21 cellular contexts compared by ENCODE assay signal in the genomic region with DNA sequence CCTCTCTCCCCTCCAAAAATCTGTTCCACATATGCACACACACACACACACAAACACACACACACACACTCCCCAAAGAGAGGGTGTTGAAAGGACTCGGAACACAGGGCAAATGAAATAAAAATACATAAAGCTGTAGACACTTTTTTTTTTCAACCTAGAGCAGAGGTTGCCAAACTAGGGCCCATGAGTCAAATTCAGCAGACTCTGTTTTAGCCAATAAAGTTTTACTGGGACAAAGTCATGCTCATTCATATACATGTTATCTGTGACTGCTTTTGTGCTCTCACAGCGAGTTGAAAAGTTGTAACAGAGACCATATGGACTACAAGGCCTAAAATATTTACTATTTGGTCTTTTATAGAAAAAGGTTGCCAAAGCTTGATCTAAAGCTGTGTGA. TPM values are rescaled to one million over a fixed set of nuclear protein-coding genes. Genes with fewer than 3 reads are reported as not detected.
DNase-seq lines count a peak whose midpoint lies in the region; ATAC-seq, FAIRE-seq and TF ChIP-seq lines count a peak whose summit lies in the region.
"Had no signal": no experiment of that assay in that cellular context is flagged by ENCODE, and none has a peak within 500 bp of the region (broad histone marks: within the 10 kb centered on the region; RNA-seq: fewer than 3 reads in every experiment).

No MANE protein-coding gene starts in this region.

- TF ChIP-seq POLR2A in GM12878 (IDR thresholded peaks at IDR 0.05; ENCODE audit: low read depth, low read length): no peak

- H2BK15ac ChIP-seq in H9 (ENCODE audit: low read depth, low read length): no peak overlapping the region

- no peak overlapping the region for H3T11ph ChIP-seq in H9 (ENCODE audit: low read length)

- peaks cover 1 to 4% of the 10 kb centered on the region in 2 experiments; a peak in 2 of 5 replicates for H3K9me3 Mint-ChIP-seq in H9
- peaks cover 49% of the 10 kb centered on the region for H3K9me3 Mint-ChIP-seq in neural progenitor cell
- H3K9me3 Mint-ChIP-seq: CD4-positive, alpha-beta T cell; IgD-negative memory B cell had no signal

- H3K23ac ChIP-seq in H9 (ENCODE audit: insufficient read length, low read depth, low read length): no peak overlapping the region

- POLR2A ChIA-PET in GM12878 (lab: Charles Lee): no interaction called here

- H3K27ac ChIP-seq in H9 (ENCODE audit: insufficient read length, low read depth, low read length) (no peak overlapping the region), GM12878 (ENCODE audit: control insufficient read depth, insufficient read depth) (no peak overlapping the region), neural progenitor cell (peak overlapping the region; percentile 60), right atrium auricular region (no peak overlapping the region)
- H3K27ac ChIP-seq: Peyer's patch had no signal

- peaks cover 3% of the 10 kb centered on the region for H3F3A ChIP-seq in neural progenitor cell (ENCODE audit: low read depth)

- H3K36me3 Mint-ChIP-seq in H9 (ENCODE audit: insufficient read depth in 1 of 3, low read depth in 3 of 3): peaks cover 6 to 21% (median 10%) of the 10 kb centered on the region in 3 experiments
- H3K36me3 Mint-ChIP-seq in neural progenitor cell: peaks cover 74% of the 10 kb centered on the region

- no peaks in the 10 kb centered on the region; a peak in 2 of 4 replicates for H3K36me3 ChIP-seq in GM12878 (ENCODE audit: control insufficient read depth in 2 of 2, insufficient read depth in 2 of 2, low read length in 1 of 2)
- H3K36me3 ChIP-seq in neural progenitor cell: peaks cover 13% of the 10 kb centered on the region
- no peaks in the 10 kb centered on the region for H3K36me3 ChIP-seq in right atrium auricular region
- H3K36me3 ChIP-seq: MG63 had no signal

- H4K20me1 ChIP-seq in H9 (ENCODE audit: control insufficient read depth, insufficient read depth, insufficient read length) (no peaks in the 10 kb centered on the region), GM12878 (ENCODE audit: control insufficient read depth, insufficient read depth) (no peaks in the 10 kb centered on the region), neural progenitor cell (ENCODE audit: low read depth) (no peaks in the 10 kb centered on the region)

- H2BK20ac ChIP-seq in H9 (ENCODE audit: low read depth, low read length, poor library complexity, severe bottlenecking): no peak overlapping the region

- TF ChIP-seq EP300 in GM12878 (IDR thresholded peaks at IDR 0.05; ENCODE audit: borderline replicate concordance in 1 of 2, control insufficient read depth in 1 of 2, low read depth in 2 of 2, low read length in 2 of 2): no peak

- no peak overlapping the region for H3K56ac ChIP-seq in H9 (ENCODE audit: insufficient read length, low read depth, low read length)

- DNase-seq in H9 (no peak), GM12878 (ENCODE audit: low read depth, low spot score) (no peak), fibroblast of the conjunctiva (ENCODE audit: low read depth) (peak; percentile 1), neural progenitor cell (ENCODE audit: low spot score) (no peak), NCI-H1048 (lab: John Stamatoyannopoulos, UW) (no peak), right atrium auricular region (ENCODE audit: low spot score) (no peak), middle frontal gyrus (ENCODE audit: extremely low spot score, low spot score) (no peak)
- DNase-seq: ACHN; Calu3; CD4-positive, alpha-beta T cell; HCEC 1CT; MG63; NCI-H1105 treated with DMSO at 0.1 percent for 48 hours; NCI-H187; NCI-H2171 treated with DMSO at 0.1 percent for 48 hours; NCI-H510A treated with DMSO at 0.1 percent for 48 hours; Peyer's patch; Right ventricle myocardium superior; SK-N-SH had no signal

- no peak overlapping the region for H4K8ac ChIP-seq in H9 (replicated peaks; ENCODE audit: insufficient read length, low read depth, low read length)

- no peak overlapping the region for H2BK120ac ChIP-seq in H9 (ENCODE audit: low read depth, low read length, poor library complexity, severe bottlenecking)

- no peak overlapping the region for H3K18ac ChIP-seq in H9 (ENCODE audit: insufficient read length, low read depth, low read length)

- no peak overlapping the region for H4K91ac ChIP-seq in H9 (ENCODE audit: insufficient read length, low read depth, low read length)

- RAD21 ChIA-PET in GM12878 (lab: Charles Lee; ENCODE audit: unreplicated experiment): no interaction called here

- peaks cover 5% of the 10 kb centered on the region; the same call in 1 of the 2 replicates for H3K79me2 ChIP-seq in H9 (ENCODE audit: insufficient read depth, low read length)
- H3K79me2 ChIP-seq in GM12878 (ENCODE audit: control insufficient read depth, insufficient read depth, low read length): peaks cover 15% of the 10 kb centered on the region
- H3K79me2 ChIP-seq in neural progenitor cell (ENCODE audit: low read depth): peaks cover 100% of the 10 kb centered on the region

- no peaks in the 10 kb centered on the region for H3K27me3 ChIP-seq in H9 (ENCODE audit: insufficient read depth, low read length)
- H3K27me3 ChIP-seq in GM12878 (replicated peaks in 1 of 2; ENCODE audit: control insufficient read depth in 2 of 2, insufficient read depth in 2 of 2, low read length in 1 of 2): no peaks in the 10 kb centered on the region
- H3K27me3 ChIP-seq in neural progenitor cell: no peaks in the 10 kb centered on the region
- no peaks in the 10 kb centered on the region for H3K27me3 ChIP-seq in right atrium auricular region
- H3K27me3 ChIP-seq: MG63, Peyer's patch had no signal

- H3K4ac ChIP-seq in H9 (ENCODE audit: low read depth, low read length): no peak overlapping the region

- no peak overlapping the region for H4K5ac ChIP-seq in H9 (ENCODE audit: insufficient read length, low read depth, low read length)

- peaks cover 6% of the 10 kb centered on the region for H3K79me1 ChIP-seq in H9 (ENCODE audit: insufficient read depth, low read depth, low read length, poor library complexity, severe bottlenecking)

- H3K27me3 Mint-ChIP-seq in H9 (ENCODE audit: low read depth) (no peaks in the 10 kb centered on the region), neural progenitor cell (ENCODE audit: insufficient read depth, low read depth) (no peaks in the 10 kb centered on the region)
- H3K27me3 Mint-ChIP-seq: B cell; CD4-positive, alpha-beta T cell; IgD-negative memory B cell had no signal

- H3K27ac Mint-ChIP-seq in H9 (peak overlapping the region in 2 of 3 experiments; percentile 21 to 46; a peak in 3 of 7 replicates), neural progenitor cell (no peak overlapping the region)
- H3K27ac Mint-ChIP-seq: B cell; CD4-positive, alpha-beta T cell; IgD-negative memory B cell had no signal

- no TSS peak for BruUV-seq in GM12878 (replicated peaks; lab: Mats Ljungman, UMichigan)

- intact Hi-C loops in GM12878 (cut with micrococcal nuclease; ENCODE audit: unreplicated experiment): no loop called here

- no peak overlapping the region for H2AK5ac ChIP-seq in H9 (ENCODE audit: insufficient read length, low read length)

- CTCF ChIA-PET in GM12878 (lab: Yijun Ruan, JAX): no interaction called here

- no peak for TF ChIP-seq RAD21 in GM12878 (IDR thresholded peaks at IDR 0.05; ENCODE audit: insufficient read depth, low read depth, low read length)

- H3K4me1 ChIP-seq in H9 (ENCODE audit: insufficient read depth, low read length) (no peaks in the 10 kb centered on the region; the same call in 1 of the 2 replicates), GM12878 (ENCODE audit: control insufficient read depth, insufficient read depth, low read length) (no peaks in the 10 kb centered on the region), neural progenitor cell (peaks cover 6% of the 10 kb centered on the region), right atrium auricular region (no peaks in the 10 kb centered on the region)
- H3K4me1 ChIP-seq: Peyer's patch had no signal

- no peak overlapping the region for H2BK12ac ChIP-seq in H9 (ENCODE audit: insufficient read length, low read depth, low read length)

- in situ Hi-C loops in GM12878 (cut with MboI): no loop called here

- no peak overlapping the region for H3K9ac ChIP-seq in H9 (ENCODE audit: extremely low read depth, insufficient read length, low read length)
- H3K9ac ChIP-seq in GM12878 (ENCODE audit: control insufficient read depth, insufficient read depth, low read length): no peak overlapping the region
- H3K9ac ChIP-seq in neural progenitor cell: no peak overlapping the region
- H3K9ac ChIP-seq: SK-N-SH had no signal

- H3K4me1 Mint-ChIP-seq in H9 (peaks cover 0 to 3% of the 10 kb centered on the region in 2 experiments; a peak in 2 of 4 replicates), neural progenitor cell (no peaks in the 10 kb centered on the region)

- TF ChIP-seq CTCF in H9 (conservative IDR thresholded peaks at IDR 0.05) (no peak), GM12878 (IDR thresholded peaks at IDR 0.05 in 2 of 3, conservative IDR thresholded peaks at IDR 0.05 in 1 of 3; ENCODE audit: control insufficient read depth in 2 of 3, extremely low read depth in 1 of 3, insufficient read depth in 1 of 3, low read depth in 3 of 3, low read length in 3 of 3) (no peak), neural progenitor cell (IDR thresholded peaks at IDR 0.05) (no peak), right atrium auricular region (IDR thresholded peaks at IDR 0.05) (no peak)

- WGBS in H9 (ENCODE audit: extremely low coverage, insufficient read length, low lambda C conversion rate): no CpG with 5 or more reads among the region's 2 CpGs
- 98% methylated on average over 2 of the region's 2 CpGs for WGBS in GM12878 (ENCODE audit: insufficient coverage, insufficient replicate concordance, low lambda C conversion rate, missing lambda C conversion rate)

- FAIRE-seq in GM12878 (lab: Jason Lieb, UNC): no peak

- SMC1A ChIA-PET in GM12878 (lab: Charles Lee; ENCODE audit: uncharacterized antibody, unreplicated experiment): no interaction called here

- H2AFZ ChIP-seq in H9 (ENCODE audit: low read length) (no peak overlapping the region), GM12878 (ENCODE audit: control insufficient read depth, low read depth, low read length) (no peak overlapping the region), neural progenitor cell (replicated peaks) (no peak overlapping the region)

- H3K23me2 ChIP-seq in H9 (ENCODE audit: insufficient read length, low read depth, low read length, poor library complexity, severe bottlenecking): no peaks in the 10 kb centered on the region

- ATAC-seq in GM12878: no peak

- no peak overlapping the region for H3K14ac ChIP-seq in H9 (ENCODE audit: insufficient read depth, low read length)

- no peak overlapping the region for H3K4me3 Mint-ChIP-seq in H9
- H3K4me3 Mint-ChIP-seq in neural progenitor cell: no peak overlapping the region
- H3K4me3 Mint-ChIP-seq: B cell; CD4-positive, alpha-beta T cell; IgD-negative memory B cell had no signal

- H3K4me2 ChIP-seq in H9 (ENCODE audit: insufficient read depth, insufficient read length, low read length) (no peak overlapping the region), GM12878 (ENCODE audit: control insufficient read depth, insufficient read depth) (no peak overlapping the region), neural progenitor cell (no peak overlapping the region)
- H3K4me2 ChIP-seq: SK-N-SH had no signal

- H2BK5ac ChIP-seq in H9 (ENCODE audit: insufficient read length, low read length): no peak overlapping the region

- H3K4me3 ChIP-seq in GM12878: no peak overlapping the region
- no peak overlapping the region for H3K4me3 ChIP-seq in neural progenitor cell
- H3K4me3 ChIP-seq in right atrium auricular region: no peak overlapping the region
- H3K4me3 ChIP-seq: MG63, Peyer's patch had no signal

- no peaks in the 10 kb centered on the region for H3K9me3 ChIP-seq in H9 (ENCODE audit: control insufficient read depth, low read depth, low read length)
- H3K9me3 ChIP-seq in GM12878 (replicated peaks; ENCODE audit: control insufficient read depth, insufficient read depth, low read length): no peaks in the 10 kb centered on the region; the same call in 2 of the 3 replicates
- no peaks in the 10 kb centered on the region for H3K9me3 ChIP-seq in neural progenitor cell (ENCODE audit: low read depth)
- no peaks in the 10 kb centered on the region for H3K9me3 ChIP-seq in right atrium auricular region
- H3K9me3 ChIP-seq: MG63, Peyer's patch, SK-N-SH had no signal

RNA-seq across cellular contexts. Expression of gene IMMP1L, which starts 8.9 kb away (rescaled TPM):
- total RNA-seq in H9 (2021) (23.8 and 27.0 TPM in 2 replicates), GM12878 (2014; rRNA removed) (31.3 and 45.4 TPM in 2 replicates), GM12878 (2014; rRNA removed; fragmentation: Illumina TruSeq; extraction: Trizol) (51.6 and 67.7 TPM in 2 replicates), GM12878 (2021) (28.9 and 29.4 TPM in 2 replicates), neural progenitor cell (ENCODE audit: low replicate concordance) (95.2 and 122 TPM in 2 replicates), right atrium auricular region (10 to 100 TPM in 1 of 2 donors, 1 to 10 TPM in 1; 9.1 to 22.9 TPM)
- 84.4 and 93.3 TPM in 2 replicates for total RNA-seq in GM12878 (2013; cell fraction: nucleolus; rRNA removed)
- 30.4 TPM for polyA plus RNA-seq in GM12878 (2011; ENCODE audit: low read depth)
- polyA plus RNA-seq in GM12878 (2011; rRNA removed) (77.7 and 93.1 TPM in 2 replicates), GM12878 (2014; fragmentation: Illumina TruSeq; extraction: Trizol) (36.2 and 43.3 TPM in 2 replicates), GM12878 (2014; fragmentation: Nextera tagmentation; extraction: Ambion mirVana) (100 to 1,000 TPM; 124 to 145 TPM), GM12878 (2014; rRNA removed) (55.5 and 104 TPM in 2 replicates), GM12878 (2016; fragmentation: Nextera tagmentation; extraction: Ambion mirVana) (10 to 100 TPM; 93.8 to 96.2 TPM)
- polyA plus RNA-seq in GM12878 (2011; cell fraction: cytosol; rRNA removed): 26.0 and 30.8 TPM in 2 replicates
- polyA plus RNA-seq in GM12878 (2011; cell fraction: nucleus; rRNA removed): 48.1 and 61.1 TPM in 2 replicates
- 27.7 and 36.8 TPM in 2 replicates for polyA plus RNA-seq in GM12878 (2012)
- polyA minus RNA-seq in GM12878 (2011; rRNA and poly(A)+ RNA removed): 14.8 and 62.5 TPM in 2 replicates
- polyA minus RNA-seq in GM12878 (2011; cell fraction: cytosol; rRNA and poly(A)+ RNA removed): 3.7 and 3.8 TPM in 2 replicates
- polyA minus RNA-seq in GM12878 (2011; cell fraction: nucleus; rRNA and poly(A)+ RNA removed): 22.2 and 47.7 TPM in 2 replicates

RNA-seq across cellular contexts. Expression of gene ELP4, which starts 9.0 kb away (rescaled TPM):
- 15.2 and 15.7 TPM in 2 replicates for total RNA-seq in H9 (2021)
- total RNA-seq in GM12878 (2013; cell fraction: nucleolus; rRNA removed): 115 and 127 TPM in 2 replicates
- total RNA-seq in GM12878 (2014; rRNA removed): 28.5 and 31.6 TPM in 2 replicates
- total RNA-seq in GM12878 (2014; rRNA removed; fragmentation: Illumina TruSeq; extraction: Trizol): 25.5 and 28.9 TPM in 2 replicates
- 16.0 and 17.7 TPM in 2 replicates for total RNA-seq in GM12878 (2021)
- polyA plus RNA-seq in GM12878 (2011; ENCODE audit: low read depth): 7.1 TPM
- polyA plus RNA-seq in GM12878 (2011; rRNA removed): 32.7 and 45.3 TPM in 2 replicates
- 13.8 and 16.1 TPM in 2 replicates for polyA plus RNA-seq in GM12878 (2011; cell fraction: cytosol; rRNA removed)
- polyA plus RNA-seq in GM12878 (2011; cell fraction: nucleus; rRNA removed): 14.1 and 14.5 TPM in 2 replicates
- polyA plus RNA-seq in GM12878 (2012): 13.8 and 14.9 TPM in 2 replicates
- polyA plus RNA-seq in GM12878 (2014; fragmentation: Illumina TruSeq; extraction: Trizol): 23.8 and 35.9 TPM in 2 replicates
- 10 to 100 TPM; 19.5 to 36.1 TPM for polyA plus RNA-seq in GM12878 (2014; fragmentation: Nextera tagmentation; extraction: Ambion mirVana)
- 16.8 and 18.2 TPM in 2 replicates for polyA plus RNA-seq in GM12878 (2014; rRNA removed)
- 10 to 100 TPM; 32.6 to 34.4 TPM for polyA plus RNA-seq in GM12878 (2016; fragmentation: Nextera tagmentation; extraction: Ambion mirVana)
- polyA minus RNA-seq in GM12878 (2011; rRNA and poly(A)+ RNA removed): 35.4 and 36.2 TPM in 2 replicates
- 8.1 and 8.2 TPM in 2 replicates for polyA minus RNA-seq in GM12878 (2011; cell fraction: cytosol; rRNA and poly(A)+ RNA removed)
- 74.4 and 118 TPM in 2 replicates for polyA minus RNA-seq in GM12878 (2011; cell fraction: nucleus; rRNA and poly(A)+ RNA removed)
- 92.1 and 147 TPM in 2 replicates for total RNA-seq in neural progenitor cell (ENCODE audit: low replicate concordance)
- 10 to 100 TPM; 14.0 to 15.6 TPM for total RNA-seq in right atrium auricular region
